17 cellular contexts compared by ENCODE assay signal in genomic region chr4:64251779-64252178, GRCh38.
DNase-seq lines count a peak whose midpoint lies in the region; ATAC-seq, FAIRE-seq and TF ChIP-seq lines count a peak whose summit lies in the region.
"Had no signal": no experiment of that assay in that cellular context is flagged by ENCODE, and none has a peak within 500 bp of the region (broad histone marks: within the 10 kb centered on the region; RNA-seq: fewer than 3 reads in every experiment).

No MANE protein-coding gene starts in this region.

- H3K27ac ChIP-seq in PC-3 (ENCODE audit: low read length) (no peak overlapping the region), small intestine (ENCODE audit: low read depth in 1 of 2, low read length in 1 of 2) (no peak overlapping the region)
- H3K27ac ChIP-seq: C4-2B, GM23248, HL-60 had no signal

- CTCF ChIA-PET in PC-3 (lab: Charles Lee) = no interaction called here

- H3K4me3 ChIP-seq in PC-3 (ENCODE audit: low read length) = no peak overlapping the region
- H3K4me3 ChIP-seq in small intestine (ENCODE audit: low read depth in 1 of 2, low read length in 2 of 2) = no peak overlapping the region
- H3K4me3 ChIP-seq: GM12878, GM23248, HAP-1 had no signal

- H3K79me2 ChIP-seq in PC-3 (ENCODE audit: low read length) = no peaks in the 10 kb centered on the region

- no peaks in the 10 kb centered on the region for H3K27me3 ChIP-seq in PC-3 (ENCODE audit: low read length)
- no peaks in the 10 kb centered on the region for H3K27me3 ChIP-seq in small intestine (ENCODE audit: control insufficient read depth in 2 of 2, insufficient read depth in 2 of 2, low read length in 2 of 2)
- H3K27me3 ChIP-seq: BE2C had no signal

- no peaks in the 10 kb centered on the region for H3K36me3 ChIP-seq in PC-3 (ENCODE audit: low read depth, low read length)
- H3K36me3 ChIP-seq in small intestine (ENCODE audit: control insufficient read depth in 2 of 2, insufficient read depth in 2 of 2, low read length in 2 of 2) = no peaks in the 10 kb centered on the region
- H3K36me3 ChIP-seq: BE2C, HAP-1 had no signal

- DNase-seq in DMS 273 (lab: John Stamatoyannopoulos, UW; ENCODE audit: unreplicated experiment) (peak; percentile 14), DMS 273 treated with DMSO at 0.1 percent for 48 hours (lab: John Stamatoyannopoulos, UW) (peak; percentile 2), PC-3 (no peak), small intestine (no peak), C1 segment of cervical spinal cord (lab: John Stamatoyannopoulos, UW) (no peak), NCI-H146 treated with DMSO at 0.1 percent for 48 hours (lab: John Stamatoyannopoulos, UW; ENCODE audit: unreplicated experiment) (no peak)
- DNase-seq: ACHN; BE2C; CD4-positive, alpha-beta T cell; DMS53; DND-41; EL; GM23248 had no signal

- no peaks in the 10 kb centered on the region for H4K20me1 ChIP-seq in PC-3 (ENCODE audit: low read length)

- H3F3A ChIP-seq in PC-3 (ENCODE audit: low read length, unreplicated experiment) = no peaks in the 10 kb centered on the region

- H3K9me2 ChIP-seq in PC-3 (replicated peaks; ENCODE audit: low read length) = no peaks in the 10 kb centered on the region

- H3K4me2 ChIP-seq in PC-3 (ENCODE audit: low read length) = no peak overlapping the region

- peak; percentile 15 for FAIRE-seq in small intestine (lab: Jason Lieb, UNC)
- FAIRE-seq: GM12878 had no signal

- peaks cover 10% of the 10 kb centered on the region; the same call in 1 of the 2 replicates for H3K9me3 ChIP-seq in PC-3 (ENCODE audit: low read length)
- no peaks in the 10 kb centered on the region for H3K9me3 ChIP-seq in small intestine (ENCODE audit: control insufficient read depth, low read depth)
- H3K9me3 ChIP-seq: BE2C, HAP-1 had no signal

- ATAC-seq in PC-3 = peak; percentile 68
- ATAC-seq: GM12878 had no signal

- no TSS peak for BruUV-seq in PC-3 (replicated peaks; lab: Mats Ljungman, UMichigan)

- POLR2A ChIA-PET in PC-3 (lab: Charles Lee; ENCODE audit: unreplicated experiment) = no interaction called here

- no peak overlapping the region for H2AFZ ChIP-seq in PC-3 (ENCODE audit: low read length)
- H2AFZ ChIP-seq: GM23248 had no signal

- intact Hi-C loops in PC-3 (cut with micrococcal nuclease) = no loop called here

- TF ChIP-seq CTCF in PC-3 (conservative IDR thresholded peaks at IDR 0.05; ENCODE audit: low read depth, low read length) = no peak

- H3K9ac ChIP-seq in PC-3 (ENCODE audit: low read length) = no peak overlapping the region
- H3K9ac ChIP-seq: GM23248 had no signal

- H3K4me1 ChIP-seq in PC-3 (ENCODE audit: insufficient read depth, low read length) = no peaks in the 10 kb centered on the region
- H3K4me1 ChIP-seq in small intestine (ENCODE audit: control insufficient read depth in 2 of 2, insufficient read depth in 1 of 2, low read depth in 1 of 2, low read length in 1 of 2) = no peaks in the 10 kb centered on the region
- H3K4me1 ChIP-seq: BE2C had no signal

Comparison
In these comparisons a context has a peak if more than half of its experiments do, and no peak if none do; other contexts are left out.
1. DNase-seq: peak in DMS 273 (single experiment) and DMS 273 treated with DMSO at 0.1 percent for 48 hours (single experiment); none in PC-3 (single experiment), small intestine (single experiment), C1 segment of cervical spinal cord (0 of 14) and NCI-H146 treated with DMSO at 0.1 percent for 48 hours (single experiment).